ENCODE assay signal across 18 cellular contexts in genomic region chr11:45472713-45473317, GRCh38.
DNase-seq lines count a peak whose midpoint lies in the region; ATAC-seq and TF ChIP-seq lines count a peak whose summit lies in the region.
"Had no signal": no experiment of that assay in that cellular context is flagged by ENCODE, and none has a peak within 500 bp of the region (broad histone marks: within the 10 kb centered on the region; RNA-seq: fewer than 3 reads in every experiment).

No MANE protein-coding gene starts in this region.

- H3K27me3 Mint-ChIP-seq in CD8-positive, alpha-beta T cell (ENCODE audit: low read depth): peaks cover 4% of the 10 kb centered on the region
- H3K27me3 Mint-ChIP-seq in endothelial cell (ENCODE audit: unreplicated experiment): peaks cover 7% of the 10 kb centered on the region
- H3K27me3 Mint-ChIP-seq in neural progenitor cell (ENCODE audit: insufficient read depth, low read depth): peaks cover 7% of the 10 kb centered on the region
- peaks cover 8% of the 10 kb centered on the region for H3K27me3 Mint-ChIP-seq in activated T-cell treated with anti-CD3 and anti-CD28 coated beads, Interleukin-2, amount 50 U/mL, for 72 hours (ENCODE audit: low read depth)
- peaks cover 18 to 22% of the 10 kb centered on the region in 2 donors for H3K27me3 Mint-ChIP-seq in natural killer cell treated with Interleukin-12 subunit alpha and Interleukin-12 subunit beta and Interleukin-15 and Interleukin-18, amount 100 ng/mL, for 72 hours
- H3K27me3 Mint-ChIP-seq: CD4-positive, alpha-beta T cell had no signal

- no peaks in the 10 kb centered on the region for H3K36me3 ChIP-seq in CD8-positive, alpha-beta T cell (ENCODE audit: insufficient read depth, low read length)
- no peaks in the 10 kb centered on the region for H3K36me3 ChIP-seq in neural progenitor cell
- H3K36me3 ChIP-seq: BE2C had no signal

- no peaks in the 10 kb centered on the region for H3K9me3 Mint-ChIP-seq in CD8-positive, alpha-beta T cell
- H3K9me3 Mint-ChIP-seq in endothelial cell (ENCODE audit: unreplicated experiment): no peaks in the 10 kb centered on the region
- no peaks in the 10 kb centered on the region for H3K9me3 Mint-ChIP-seq in neural progenitor cell
- no peaks in the 10 kb centered on the region for H3K9me3 Mint-ChIP-seq in activated T-cell treated with anti-CD3 and anti-CD28 coated beads, Interleukin-2, amount 50 U/mL, for 72 hours
- H3K9me3 Mint-ChIP-seq in natural killer cell treated with Interleukin-12 subunit alpha and Interleukin-12 subunit beta and Interleukin-15 and Interleukin-18, amount 100 ng/mL, for 72 hours: no peaks in the 10 kb centered on the region
- H3K9me3 Mint-ChIP-seq: CD4-positive, alpha-beta T cell; GM23338 had no signal

- no peak overlapping the region for H3K4me2 ChIP-seq in neural progenitor cell
- H3K4me2 ChIP-seq: GM23338, SK-N-SH had no signal

- H3K27ac Mint-ChIP-seq in CD8-positive, alpha-beta T cell: peak overlapping the region; percentile 28
- H3K27ac Mint-ChIP-seq in endothelial cell (ENCODE audit: unreplicated experiment) (peak overlapping the region; percentile 34), neural progenitor cell (peak overlapping the region; percentile 19)
- no peak overlapping the region for H3K27ac Mint-ChIP-seq in activated T-cell treated with anti-CD3 and anti-CD28 coated beads, Interleukin-2, amount 50 U/mL, for 72 hours
- no peak overlapping the region for H3K27ac Mint-ChIP-seq in natural killer cell treated with Interleukin-12 subunit alpha and Interleukin-12 subunit beta and Interleukin-15 and Interleukin-18, amount 100 ng/mL, for 72 hours
- H3K27ac Mint-ChIP-seq: CD4-positive, alpha-beta T cell; GM23338 had no signal

- H2AFZ ChIP-seq in neural progenitor cell (replicated peaks): no peak overlapping the region

- no peaks in the 10 kb centered on the region for H3K27me3 ChIP-seq in CD8-positive, alpha-beta T cell (ENCODE audit: insufficient read depth, low read length)
- H3K27me3 ChIP-seq in neural progenitor cell: no peaks in the 10 kb centered on the region
- H3K27me3 ChIP-seq: BE2C had no signal

- POLR2A ChIA-PET in CD8-positive, alpha-beta T cell (lab: Charles Lee): no interaction called here

- no peak for ATAC-seq in CD8-positive, alpha-beta T cell
- no peak for ATAC-seq in activated T-cell treated with anti-CD3 and anti-CD28 coated beads, Interleukin-2, amount 50 U/mL, for 72 hours (replicated peaks in 1 of 2)
- no peak for ATAC-seq in natural killer cell treated with Interleukin-12 subunit alpha and Interleukin-12 subunit beta and Interleukin-15 and Interleukin-18, amount 100 ng/mL, for 72 hours
- ATAC-seq: GM12878 had no signal

- H3K9ac ChIP-seq in neural progenitor cell: no peak overlapping the region
- H3K9ac ChIP-seq: SK-N-SH had no signal

- no peaks in the 10 kb centered on the region for H3K4me1 ChIP-seq in CD8-positive, alpha-beta T cell (ENCODE audit: insufficient read depth, low read length)
- peaks cover 15% of the 10 kb centered on the region for H3K4me1 ChIP-seq in neural progenitor cell
- H3K4me1 ChIP-seq: BE2C had no signal

- no peaks in the 10 kb centered on the region for H3F3A ChIP-seq in neural progenitor cell (ENCODE audit: low read depth)

- H3K27ac ChIP-seq in CD8-positive, alpha-beta T cell (ENCODE audit: low read depth, low read length): no peak overlapping the region
- H3K27ac ChIP-seq in neural progenitor cell: no peak overlapping the region

- no peaks in the 10 kb centered on the region for H3K4me1 Mint-ChIP-seq in CD8-positive, alpha-beta T cell (ENCODE audit: low read depth)
- H3K4me1 Mint-ChIP-seq in endothelial cell (ENCODE audit: unreplicated experiment) (peaks cover 17% of the 10 kb centered on the region), neural progenitor cell (peaks cover 40% of the 10 kb centered on the region)
- no peaks in the 10 kb centered on the region for H3K4me1 Mint-ChIP-seq in activated T-cell treated with anti-CD3 and anti-CD28 coated beads, Interleukin-2, amount 50 U/mL, for 72 hours (ENCODE audit: low read depth)
- H3K4me1 Mint-ChIP-seq in natural killer cell treated with Interleukin-12 subunit alpha and Interleukin-12 subunit beta and Interleukin-15 and Interleukin-18, amount 100 ng/mL, for 72 hours (ENCODE audit: low read depth in 2 of 2): no peaks in the 10 kb centered on the region

- intact Hi-C loops in CD8-positive, alpha-beta T cell (cut with DNase I, micrococcal nuclease): no loop called here

- no peak overlapping the region for H3K4me3 Mint-ChIP-seq in CD8-positive, alpha-beta T cell
- H3K4me3 Mint-ChIP-seq in endothelial cell (ENCODE audit: unreplicated experiment) (no peak overlapping the region), neural progenitor cell (no peak overlapping the region)
- H3K4me3 Mint-ChIP-seq in activated T-cell treated with anti-CD3 and anti-CD28 coated beads, Interleukin-2, amount 50 U/mL, for 72 hours: no peak overlapping the region
- no peak overlapping the region for H3K4me3 Mint-ChIP-seq in natural killer cell treated with Interleukin-12 subunit alpha and Interleukin-12 subunit beta and Interleukin-15 and Interleukin-18, amount 100 ng/mL, for 72 hours
- H3K4me3 Mint-ChIP-seq: CD4-positive, alpha-beta T cell; GM23338 had no signal

- H3K79me2 ChIP-seq in neural progenitor cell (ENCODE audit: low read depth): no peaks in the 10 kb centered on the region

- H4K20me1 ChIP-seq in neural progenitor cell (ENCODE audit: low read depth): no peaks in the 10 kb centered on the region

- CTCF ChIA-PET in CD8-positive, alpha-beta T cell (lab: Charles Lee): no interaction called here

- DNase-seq in CD8-positive, alpha-beta T cell: no peak
- DNase-seq in NCI-H69 (lab: John Stamatoyannopoulos, UW): peak; percentile 74
- no peak for DNase-seq in endothelial cell (ENCODE audit: low spot score)
- DNase-seq in neural progenitor cell (ENCODE audit: low spot score): no peak
- no peak for DNase-seq in activated CD4-positive, alpha-beta T cell treated with anti-CD3 and anti-CD28 coated beads, Interleukin-2, amount 50 U/mL, for 4 hours
- no peak for DNase-seq in RPMI8226
- DNase-seq in activated T-cell treated with anti-CD3 and anti-CD28 coated beads, Interleukin-2, amount 50 U/mL, for 72 hours: no peak
- DNase-seq in natural killer cell treated with Interleukin-12 subunit alpha and Interleukin-12 subunit beta and Interleukin-15 and Interleukin-18, amount 100 ng/mL, for 72 hours (ENCODE audit: low spot score): no peak
- DNase-seq: BE2C; CD4-positive, alpha-beta T cell; EL; IMR-90; NCI-H187 treated with DMSO at 0.1 percent for 48 hours; OCI-M1; SHP77 treated with DMSO at 0.1 percent for 48 hours; SK-N-SH had no signal

- TF ChIP-seq CTCF in CD8-positive, alpha-beta T cell (IDR thresholded peaks at IDR 0.05): no peak
- TF ChIP-seq CTCF in endothelial cell (IDR thresholded peaks at IDR 0.05; ENCODE audit: unreplicated experiment): no peak
- TF ChIP-seq CTCF in neural progenitor cell (IDR thresholded peaks at IDR 0.05): no peak

- H3K36me3 Mint-ChIP-seq in CD8-positive, alpha-beta T cell: no peaks in the 10 kb centered on the region
- H3K36me3 Mint-ChIP-seq in endothelial cell (ENCODE audit: low read depth, unreplicated experiment): no peaks in the 10 kb centered on the region
- H3K36me3 Mint-ChIP-seq in neural progenitor cell: no peaks in the 10 kb centered on the region
- no peaks in the 10 kb centered on the region for H3K36me3 Mint-ChIP-seq in activated T-cell treated with anti-CD3 and anti-CD28 coated beads, Interleukin-2, amount 50 U/mL, for 72 hours (ENCODE audit: insufficient read depth in 2 of 2)
- H3K36me3 Mint-ChIP-seq in natural killer cell treated with Interleukin-12 subunit alpha and Interleukin-12 subunit beta and Interleukin-15 and Interleukin-18, amount 100 ng/mL, for 72 hours: no peaks in the 10 kb centered on the region

- no peak overlapping the region for H3K4me3 ChIP-seq in CD8-positive, alpha-beta T cell (ENCODE audit: low read depth, low read length)
- H3K4me3 ChIP-seq in neural progenitor cell: no peak overlapping the region
- H3K4me3 ChIP-seq: GM12878, GM23338 had no signal

- H3K9me3 ChIP-seq in CD8-positive, alpha-beta T cell (ENCODE audit: low read length): no peaks in the 10 kb centered on the region
- H3K9me3 ChIP-seq in neural progenitor cell (ENCODE audit: low read depth): no peaks in the 10 kb centered on the region
- H3K9me3 ChIP-seq: BE2C, SK-N-SH had no signal

Comparison
In these comparisons a context has a peak if more than half of its experiments do, and no peak if none do; other contexts are left out.
1. H3K27ac Mint-ChIP-seq: peak in CD8-positive, alpha-beta T cell (single experiment), endothelial cell (single experiment) and neural progenitor cell (single experiment); none in activated T-cell treated with anti-CD3 and anti-CD28 coated beads, Interleukin-2, amount 50 U/mL, for 72 hours (single experiment) and natural killer cell treated with Interleukin-12 subunit alpha and Interleukin-12 subunit beta and Interleukin-15 and Interleukin-18, amount 100 ng/mL, for 72 hours (0 of 2).